ENCODE assay signal across 9 cellular contexts in genomic region chr12:4271433-4272013, GRCh38. TPM values are rescaled to one million over a fixed set of nuclear protein-coding genes. Genes with fewer than 3 reads are reported as not detected.
DNase-seq lines count a peak whose midpoint lies in the region; ATAC-seq lines count a peak whose summit lies in the region.
"Had no signal": no experiment of that assay in that cellular context is flagged by ENCODE, and none has a peak within 500 bp of the region (broad histone marks: within the 10 kb centered on the region; RNA-seq: fewer than 3 reads in every experiment).

No MANE protein-coding gene starts in this region.

- peak overlapping the region; percentile 99 for H3K4me3 Mint-ChIP-seq in activated CD8-positive, alpha-beta T cell treated with anti-CD3 and anti-CD28 coated beads, Interleukin-2, amount 10 ng/mL, durations not matched to agents 7 days and 5 days

- H3K4me1 ChIP-seq in right cardiac atrium (ENCODE audit: control insufficient read depth, insufficient read depth, low read length) = peaks cover 4% of the 10 kb centered on the region

- H3K36me3 Mint-ChIP-seq in activated CD8-positive, alpha-beta T cell treated with anti-CD3 and anti-CD28 coated beads, Interleukin-2, amount 10 ng/mL, durations not matched to agents 7 days and 5 days (ENCODE audit: low read depth) = peaks cover 32% of the 10 kb centered on the region

- DNase-seq in activated CD4-positive, alpha-beta T cell treated with anti-CD3 and anti-CD28 coated beads for 24 hours (ENCODE audit: low read depth in 2 of 2) = peak; percentile 55 to 63
- no peak for DNase-seq in activated CD4-positive, alpha-beta T cell treated with anti-CD3 and anti-CD28 coated beads for 1 hour
- DNase-seq in activated CD8-positive, alpha-beta T cell treated with anti-CD3 and anti-CD28 coated beads, Interleukin-2, amount 10 ng/mL, durations not matched to agents 7 days and 5 days = peak; percentile 81
- DNase-seq in right cardiac atrium = no peak
- DNase-seq in stimulated activated CD4-positive, alpha-beta T cell treated with anti-CD3 and anti-CD28 coated beads, Interleukin-2, amount 100 ng/mL, for 24 hours = peak; percentile 76 to 78
- DNase-seq in NCI-H1436 (lab: John Stamatoyannopoulos, UW) = no peak

- H3K27me3 Mint-ChIP-seq in activated CD8-positive, alpha-beta T cell treated with anti-CD3 and anti-CD28 coated beads, Interleukin-2, amount 10 ng/mL, durations not matched to agents 7 days and 5 days (ENCODE audit: low read depth) = peaks cover 4% of the 10 kb centered on the region

- CTCF ChIA-PET in activated CD8-positive, alpha-beta T cell treated with anti-CD3 and anti-CD28 coated beads, Interleukin-2, amount 10 ng/mL, durations not matched to agents 7 days and 5 days (lab: Charles Lee) = interaction anchor here (0.8 to 8.0 kb wide), 17 partner anchors 12 to 386 kb away, joined by 3 to 91 read pairs (median 4); no protein-coding TSS in a partner anchor

- peak overlapping the region; percentile 99 for H3K27ac Mint-ChIP-seq in activated CD8-positive, alpha-beta T cell treated with anti-CD3 and anti-CD28 coated beads, Interleukin-2, amount 10 ng/mL, durations not matched to agents 7 days and 5 days

- H3K27ac ChIP-seq in right cardiac atrium (ENCODE audit: low read length) = peak overlapping the region; percentile 9
- H3K27ac ChIP-seq: C4-2B had no signal

- WGBS in right cardiac atrium = under 1% methylated on average over 31 of the region's 31 CpGs

- H3K27me3 ChIP-seq in right cardiac atrium (ENCODE audit: control insufficient read depth, insufficient read depth) = no peaks in the 10 kb centered on the region

- H3K4me3 ChIP-seq in right cardiac atrium (ENCODE audit: low read length) = peak overlapping the region; percentile 75

- ATAC-seq in HG02981 (IDR thresholded peaks at IDR 0.05; ENCODE audit: unreplicated experiment) = peak; percentile 13
- peak; percentile 7 for ATAC-seq in activated CD8-positive, alpha-beta T cell treated with anti-CD3 and anti-CD28 coated beads, Interleukin-2, amount 10 ng/mL, durations not matched to agents 7 days and 5 days
- no peak for ATAC-seq in right cardiac atrium
- no peak for ATAC-seq in HG03025 (IDR thresholded peaks at IDR 0.05; ENCODE audit: low FRiP score, unreplicated experiment)

- H3K9me3 Mint-ChIP-seq in activated CD8-positive, alpha-beta T cell treated with anti-CD3 and anti-CD28 coated beads, Interleukin-2, amount 10 ng/mL, durations not matched to agents 7 days and 5 days (ENCODE audit: insufficient read depth) = no peaks in the 10 kb centered on the region

- no peaks in the 10 kb centered on the region for H3K9me3 ChIP-seq in right cardiac atrium (ENCODE audit: control insufficient read depth, low read length)

- intact Hi-C loops in right cardiac atrium (cut with DNase I) = loop anchor here (10.0 kb wide), 4 partner anchors 157 to 277 kb away; no protein-coding TSS in a partner anchor

- H3K4me1 Mint-ChIP-seq in activated CD8-positive, alpha-beta T cell treated with anti-CD3 and anti-CD28 coated beads, Interleukin-2, amount 10 ng/mL, durations not matched to agents 7 days and 5 days (ENCODE audit: low read depth) = peaks cover 22% of the 10 kb centered on the region

- POLR2A ChIA-PET in activated CD8-positive, alpha-beta T cell treated with anti-CD3 and anti-CD28 coated beads, Interleukin-2, amount 10 ng/mL, durations not matched to agents 7 days and 5 days (lab: Charles Lee) = interaction anchor here (0.7 to 12.1 kb wide), 15 partner anchors 15 to 400 kb away, joined by 3 to 260 read pairs (median 6); a partner anchor contains a TSS

RNA-seq across cellular contexts. Expression of gene CCND2, which starts 2.0 kb away (rescaled TPM):
- total RNA-seq in activated CD8-positive, alpha-beta T cell treated with anti-CD3 and anti-CD28 coated beads, Interleukin-2, amount 10 ng/mL, durations not matched to agents 7 days and 5 days = 100 to 1,000 TPM; 572 to 592 TPM
- total RNA-seq in right cardiac atrium = 100 to 1,000 TPM; 200 to 255 (median 218) TPM
- 44.3 TPM for polyA plus RNA-seq in right cardiac atrium

RNA-seq across cellular contexts. Expression of gene TIGAR, which starts 49.5 kb away (rescaled TPM):
- 10 to 100 TPM; 14.7 to 15.8 TPM for total RNA-seq in activated CD8-positive, alpha-beta T cell treated with anti-CD3 and anti-CD28 coated beads, Interleukin-2, amount 10 ng/mL, durations not matched to agents 7 days and 5 days
- 10 to 100 TPM in 2 of 4 donors, 1 to 10 TPM in 2; 8.6 to 14.5 (median 11.1) TPM for total RNA-seq in right cardiac atrium
- 4.9 TPM for polyA plus RNA-seq in right cardiac atrium

Comparison
In these comparisons a context has a peak if more than half of its experiments do, and no peak if none do; other contexts are left out.
1. DNase-seq: peak in activated CD4-positive, alpha-beta T cell treated with anti-CD3 and anti-CD28 coated beads for 24 hours (2 of 2), activated CD8-positive, alpha-beta T cell treated with anti-CD3 and anti-CD28 coated beads, Interleukin-2, amount 10 ng/mL, durations not matched to agents 7 days and 5 days (single experiment) and stimulated activated CD4-positive, alpha-beta T cell treated with anti-CD3 and anti-CD28 coated beads, Interleukin-2, amount 100 ng/mL, for 24 hours (2 of 2); none in activated CD4-positive, alpha-beta T cell treated with anti-CD3 and anti-CD28 coated beads for 1 hour (single experiment), right cardiac atrium (0 of 3) and NCI-H1436 (single experiment).
2. ATAC-seq: peak in HG02981 (single experiment) and activated CD8-positive, alpha-beta T cell treated with anti-CD3 and anti-CD28 coated beads, Interleukin-2, amount 10 ng/mL, durations not matched to agents 7 days and 5 days (single experiment); none in right cardiac atrium (0 of 2) and HG03025 (single experiment).